9 cellular contexts compared by ENCODE assay signal in the genomic region with DNA sequence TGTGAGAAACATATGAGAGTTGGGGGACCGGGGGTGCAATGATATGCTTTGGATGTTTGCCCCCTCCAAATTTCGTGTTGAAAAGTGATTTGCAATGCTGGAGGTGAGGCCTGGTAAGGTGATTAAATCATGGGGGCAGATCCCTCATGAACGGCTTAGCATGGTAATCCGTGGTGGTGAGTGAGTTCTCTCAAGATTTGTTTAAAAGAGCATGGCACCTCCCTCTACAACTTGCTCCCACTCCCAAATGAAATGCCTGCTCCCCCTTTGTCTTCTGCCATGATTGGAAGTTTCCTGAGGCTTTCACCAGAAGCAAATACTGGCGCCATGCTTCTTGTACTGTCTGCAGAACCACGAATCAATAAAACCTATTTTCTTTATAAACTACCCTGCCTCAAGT.
DNase-seq lines count a peak whose midpoint lies in the region; ATAC-seq and TF ChIP-seq lines count a peak whose summit lies in the region.
"Had no signal": no experiment of that assay in that cellular context is flagged by ENCODE, and none has a peak within 500 bp of the region (broad histone marks: within the 10 kb centered on the region; RNA-seq: fewer than 3 reads in every experiment).

No MANE protein-coding gene starts in this region.

- ATAC-seq in effector memory CD8-positive, alpha-beta T cell (replicated peaks): no peak

- H3K4me1 Mint-ChIP-seq in activated T-cell treated with anti-CD3 and anti-CD28 coated beads, Interleukin-2, amount 50 U/mL, for 24 hours (ENCODE audit: low read depth): peaks cover 57% of the 10 kb centered on the region
- peaks cover 42 to 44% of the 10 kb centered on the region in 2 donors for H3K4me1 Mint-ChIP-seq in effector memory CD8-positive, alpha-beta T cell (ENCODE audit: low read depth in 2 of 2)

- no peak for DNase-seq in activated T-cell treated with anti-CD3 and anti-CD28 coated beads, Interleukin-2, amount 50 U/mL, for 24 hours
- DNase-seq in activated T-cell treated with anti-CD3 and anti-CD28 coated beads, Interleukin-2, amount 50 U/mL, for 1 hour: no peak
- DNase-seq in NCI-H82 (lab: John Stamatoyannopoulos, UW) (peak; percentile 94), retinal pigment epithelial cell (ENCODE audit: low read depth) (no peak), pons (ENCODE audit: low spot score) (no peak), COLO829 (ENCODE audit: low spot score) (no peak), iPS-NIHi7 (ENCODE audit: extremely low spot score) (no peak)
- DNase-seq in effector memory CD8-positive, alpha-beta T cell: no peak
- DNase-seq: NCI-H526 treated with DMSO at 0.1 percent for 48 hours had no signal

- peaks cover 73% of the 10 kb centered on the region for H3K36me3 Mint-ChIP-seq in activated T-cell treated with anti-CD3 and anti-CD28 coated beads, Interleukin-2, amount 50 U/mL, for 24 hours (ENCODE audit: low read depth)
- H3K36me3 Mint-ChIP-seq in effector memory CD8-positive, alpha-beta T cell (ENCODE audit: insufficient read depth): peaks cover 55% of the 10 kb centered on the region

- H3K9me3 Mint-ChIP-seq in activated T-cell treated with anti-CD3 and anti-CD28 coated beads, Interleukin-2, amount 50 U/mL, for 24 hours: no peaks in the 10 kb centered on the region
- H3K9me3 Mint-ChIP-seq in effector memory CD8-positive, alpha-beta T cell: no peaks in the 10 kb centered on the region

- H3K27me3 Mint-ChIP-seq in activated T-cell treated with anti-CD3 and anti-CD28 coated beads, Interleukin-2, amount 50 U/mL, for 24 hours: no peaks in the 10 kb centered on the region
- H3K27me3 Mint-ChIP-seq in effector memory CD8-positive, alpha-beta T cell: no peaks in the 10 kb centered on the region

- H3K27ac Mint-ChIP-seq in activated T-cell treated with anti-CD3 and anti-CD28 coated beads, Interleukin-2, amount 50 U/mL, for 24 hours: peak overlapping the region; percentile 92
- H3K27ac Mint-ChIP-seq in effector memory CD8-positive, alpha-beta T cell: peak overlapping the region; percentile 86 to 98

- H3K4me3 ChIP-seq in retinal pigment epithelial cell (ENCODE audit: low read length): peak overlapping the region; percentile 94

- peak overlapping the region; percentile 89 for H3K4me3 Mint-ChIP-seq in activated T-cell treated with anti-CD3 and anti-CD28 coated beads, Interleukin-2, amount 50 U/mL, for 24 hours
- H3K4me3 Mint-ChIP-seq in effector memory CD8-positive, alpha-beta T cell: peak overlapping the region; percentile 91 to 96

- no peak for TF ChIP-seq CTCF in retinal pigment epithelial cell (conservative IDR thresholded peaks at IDR 0.05; ENCODE audit: low read depth, low read length)
